Comparison of ENCODE assay signal across 1 cellular context in the genomic region with DNA sequence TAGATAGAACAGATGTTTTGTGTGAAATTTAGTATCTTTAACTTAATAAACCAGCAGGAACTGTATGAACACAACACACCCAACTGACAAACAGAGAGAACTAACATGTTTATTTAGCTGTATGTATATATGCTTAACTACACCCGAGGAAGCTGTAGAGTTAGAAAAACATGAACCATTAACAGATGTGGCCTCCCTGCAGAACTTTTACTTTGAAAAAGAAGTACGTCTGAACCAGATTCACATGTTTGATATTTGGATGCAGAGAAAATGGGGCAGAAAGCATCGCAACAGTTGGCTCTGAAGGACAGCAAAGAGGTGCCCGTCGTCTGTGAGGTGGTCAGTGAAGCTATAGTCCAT.
TF ChIP-seq lines count a peak whose summit lies in the region.

A gene with protein sequence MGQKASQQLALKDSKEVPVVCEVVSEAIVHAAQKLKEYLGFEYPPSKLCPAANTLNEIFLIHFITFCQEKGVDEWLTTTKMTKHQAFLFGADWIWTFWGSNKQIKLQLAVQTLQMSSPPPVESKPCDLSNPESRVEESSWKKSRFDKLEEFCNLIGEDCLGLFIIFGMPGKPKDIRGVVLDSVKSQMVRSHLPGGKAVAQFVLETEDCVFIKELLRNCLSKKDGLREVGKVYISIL (plus strand): TSS at position 155 of the 360 bp plus-strand sequence. CDS start 116 bp downstream, at position 271.

TF ChIP-seq in GM23338, 12 proteins besides CTCF, POLR2A, EP300 and RAD21 (continued from another document):
- TF ChIP-seq, protein P1, sequence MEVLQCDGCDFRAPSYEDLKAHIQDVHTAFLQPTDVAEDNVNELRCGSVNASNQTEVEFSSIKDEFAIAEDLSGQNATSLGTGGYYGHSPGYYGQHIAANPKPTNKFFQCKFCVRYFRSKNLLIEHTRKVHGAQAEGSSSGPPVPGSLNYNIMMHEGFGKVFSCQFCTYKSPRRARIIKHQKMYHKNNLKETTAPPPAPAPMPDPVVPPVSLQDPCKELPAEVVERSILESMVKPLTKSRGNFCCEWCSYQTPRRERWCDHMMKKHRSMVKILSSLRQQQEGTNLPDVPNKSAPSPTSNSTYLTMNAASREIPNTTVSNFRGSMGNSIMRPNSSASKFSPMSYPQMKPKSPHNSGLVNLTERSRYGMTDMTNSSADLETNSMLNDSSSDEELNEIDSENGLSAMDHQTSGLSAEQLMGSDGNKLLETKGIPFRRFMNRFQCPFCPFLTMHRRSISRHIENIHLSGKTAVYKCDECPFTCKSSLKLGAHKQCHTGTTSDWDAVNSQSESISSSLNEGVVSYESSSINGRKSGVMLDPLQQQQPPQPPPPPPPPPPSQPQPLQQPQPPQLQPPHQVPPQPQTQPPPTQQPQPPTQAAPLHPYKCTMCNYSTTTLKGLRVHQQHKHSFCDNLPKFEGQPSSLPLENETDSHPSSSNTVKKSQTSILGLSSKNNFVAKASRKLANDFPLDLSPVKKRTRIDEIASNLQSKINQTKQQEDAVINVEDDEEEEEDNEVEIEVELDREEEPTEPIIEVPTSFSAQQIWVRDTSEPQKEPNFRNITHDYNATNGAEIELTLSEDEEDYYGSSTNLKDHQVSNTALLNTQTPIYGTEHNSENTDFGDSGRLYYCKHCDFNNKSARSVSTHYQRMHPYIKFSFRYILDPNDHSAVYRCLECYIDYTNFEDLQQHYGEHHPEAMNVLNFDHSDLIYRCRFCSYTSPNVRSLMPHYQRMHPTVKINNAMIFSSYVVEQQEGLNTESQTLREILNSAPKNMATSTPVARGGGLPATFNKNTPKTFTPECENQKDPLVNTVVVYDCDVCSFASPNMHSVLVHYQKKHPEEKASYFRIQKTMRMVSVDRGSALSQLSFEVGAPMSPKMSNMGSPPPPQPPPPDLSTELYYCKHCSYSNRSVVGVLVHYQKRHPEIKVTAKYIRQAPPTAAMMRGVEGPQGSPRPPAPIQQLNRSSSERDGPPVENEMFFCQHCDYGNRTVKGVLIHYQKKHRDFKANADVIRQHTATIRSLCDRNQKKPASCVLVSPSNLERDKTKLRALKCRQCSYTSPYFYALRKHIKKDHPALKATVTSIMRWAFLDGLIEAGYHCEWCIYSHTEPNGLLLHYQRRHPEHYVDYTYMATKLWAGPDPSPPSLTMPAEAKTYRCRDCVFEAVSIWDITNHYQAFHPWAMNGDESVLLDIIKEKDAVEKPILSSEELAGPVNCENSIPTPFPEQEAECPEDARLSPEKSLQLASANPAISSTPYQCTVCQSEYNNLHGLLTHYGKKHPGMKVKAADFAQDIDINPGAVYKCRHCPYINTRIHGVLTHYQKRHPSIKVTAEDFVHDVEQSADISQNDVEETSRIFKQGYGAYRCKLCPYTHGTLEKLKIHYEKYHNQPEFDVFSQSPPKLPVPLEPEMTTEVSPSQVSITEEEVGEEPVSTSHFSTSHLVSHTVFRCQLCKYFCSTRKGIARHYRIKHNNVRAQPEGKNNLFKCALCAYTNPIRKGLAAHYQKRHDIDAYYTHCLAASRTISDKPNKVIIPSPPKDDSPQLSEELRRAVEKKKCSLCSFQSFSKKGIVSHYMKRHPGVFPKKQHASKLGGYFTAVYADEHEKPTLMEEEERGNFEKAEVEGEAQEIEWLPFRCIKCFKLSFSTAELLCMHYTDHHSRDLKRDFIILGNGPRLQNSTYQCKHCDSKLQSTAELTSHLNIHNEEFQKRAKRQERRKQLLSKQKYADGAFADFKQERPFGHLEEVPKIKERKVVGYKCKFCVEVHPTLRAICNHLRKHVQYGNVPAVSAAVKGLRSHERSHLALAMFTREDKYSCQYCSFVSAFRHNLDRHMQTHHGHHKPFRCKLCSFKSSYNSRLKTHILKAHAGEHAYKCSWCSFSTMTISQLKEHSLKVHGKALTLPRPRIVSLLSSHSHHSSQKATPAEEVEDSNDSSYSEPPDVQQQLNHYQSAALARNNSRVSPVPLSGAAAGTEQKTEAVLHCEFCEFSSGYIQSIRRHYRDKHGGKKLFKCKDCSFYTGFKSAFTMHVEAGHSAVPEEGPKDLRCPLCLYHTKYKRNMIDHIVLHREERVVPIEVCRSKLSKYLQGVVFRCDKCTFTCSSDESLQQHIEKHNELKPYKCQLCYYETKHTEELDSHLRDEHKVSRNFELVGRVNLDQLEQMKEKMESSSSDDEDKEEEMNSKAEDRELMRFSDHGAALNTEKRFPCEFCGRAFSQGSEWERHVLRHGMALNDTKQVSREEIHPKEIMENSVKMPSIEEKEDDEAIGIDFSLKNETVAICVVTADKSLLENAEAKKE (CRISPR knock-in tag; IDR thresholded peaks at IDR 0.05) = no peak
- TF ChIP-seq, protein P2, sequence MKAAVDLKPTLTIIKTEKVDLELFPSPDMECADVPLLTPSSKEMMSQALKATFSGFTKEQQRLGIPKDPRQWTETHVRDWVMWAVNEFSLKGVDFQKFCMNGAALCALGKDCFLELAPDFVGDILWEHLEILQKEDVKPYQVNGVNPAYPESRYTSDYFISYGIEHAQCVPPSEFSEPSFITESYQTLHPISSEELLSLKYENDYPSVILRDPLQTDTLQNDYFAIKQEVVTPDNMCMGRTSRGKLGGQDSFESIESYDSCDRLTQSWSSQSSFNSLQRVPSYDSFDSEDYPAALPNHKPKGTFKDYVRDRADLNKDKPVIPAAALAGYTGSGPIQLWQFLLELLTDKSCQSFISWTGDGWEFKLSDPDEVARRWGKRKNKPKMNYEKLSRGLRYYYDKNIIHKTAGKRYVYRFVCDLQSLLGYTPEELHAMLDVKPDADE (IDR thresholded peaks at IDR 0.05) = no peak
- TF ChIP-seq CREB1 (CRISPR knock-in tag; IDR thresholded peaks at IDR 0.05; ENCODE audit: low read depth) (no peak), ZNF114 (CRISPR knock-in tag; IDR thresholded peaks at IDR 0.05) (no peak), EZH2phosphoT487 (IDR thresholded peaks at IDR 0.05; ENCODE audit: unreplicated experiment) (no peak), ZNF331 (CRISPR knock-in tag; IDR thresholded peaks at IDR 0.05; ENCODE audit: low read depth) (no peak), EZH2 (IDR thresholded peaks at IDR 0.05; ENCODE audit: low read depth, unreplicated experiment) (no peak), STAT1 (IDR thresholded peaks at IDR 0.05; ENCODE audit: unreplicated experiment) (no peak), JUNB (IDR thresholded peaks at IDR 0.05; ENCODE audit: unreplicated experiment) (no peak), NANOG (IDR thresholded peaks at IDR 0.05; ENCODE audit: borderline replicate concordance) (no peak)
- TF ChIP-seq, protein P3, sequence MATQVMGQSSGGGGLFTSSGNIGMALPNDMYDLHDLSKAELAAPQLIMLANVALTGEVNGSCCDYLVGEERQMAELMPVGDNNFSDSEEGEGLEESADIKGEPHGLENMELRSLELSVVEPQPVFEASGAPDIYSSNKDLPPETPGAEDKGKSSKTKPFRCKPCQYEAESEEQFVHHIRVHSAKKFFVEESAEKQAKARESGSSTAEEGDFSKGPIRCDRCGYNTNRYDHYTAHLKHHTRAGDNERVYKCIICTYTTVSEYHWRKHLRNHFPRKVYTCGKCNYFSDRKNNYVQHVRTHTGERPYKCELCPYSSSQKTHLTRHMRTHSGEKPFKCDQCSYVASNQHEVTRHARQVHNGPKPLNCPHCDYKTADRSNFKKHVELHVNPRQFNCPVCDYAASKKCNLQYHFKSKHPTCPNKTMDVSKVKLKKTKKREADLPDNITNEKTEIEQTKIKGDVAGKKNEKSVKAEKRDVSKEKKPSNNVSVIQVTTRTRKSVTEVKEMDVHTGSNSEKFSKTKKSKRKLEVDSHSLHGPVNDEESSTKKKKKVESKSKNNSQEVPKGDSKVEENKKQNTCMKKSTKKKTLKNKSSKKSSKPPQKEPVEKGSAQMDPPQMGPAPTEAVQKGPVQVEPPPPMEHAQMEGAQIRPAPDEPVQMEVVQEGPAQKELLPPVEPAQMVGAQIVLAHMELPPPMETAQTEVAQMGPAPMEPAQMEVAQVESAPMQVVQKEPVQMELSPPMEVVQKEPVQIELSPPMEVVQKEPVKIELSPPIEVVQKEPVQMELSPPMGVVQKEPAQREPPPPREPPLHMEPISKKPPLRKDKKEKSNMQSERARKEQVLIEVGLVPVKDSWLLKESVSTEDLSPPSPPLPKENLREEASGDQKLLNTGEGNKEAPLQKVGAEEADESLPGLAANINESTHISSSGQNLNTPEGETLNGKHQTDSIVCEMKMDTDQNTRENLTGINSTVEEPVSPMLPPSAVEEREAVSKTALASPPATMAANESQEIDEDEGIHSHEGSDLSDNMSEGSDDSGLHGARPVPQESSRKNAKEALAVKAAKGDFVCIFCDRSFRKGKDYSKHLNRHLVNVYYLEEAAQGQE (IDR thresholded peaks at IDR 0.05; ENCODE audit: unreplicated experiment) = no peak
TF ChIP-seq in GM23338: peak in this region for 0.
